In the genomic region with DNA sequence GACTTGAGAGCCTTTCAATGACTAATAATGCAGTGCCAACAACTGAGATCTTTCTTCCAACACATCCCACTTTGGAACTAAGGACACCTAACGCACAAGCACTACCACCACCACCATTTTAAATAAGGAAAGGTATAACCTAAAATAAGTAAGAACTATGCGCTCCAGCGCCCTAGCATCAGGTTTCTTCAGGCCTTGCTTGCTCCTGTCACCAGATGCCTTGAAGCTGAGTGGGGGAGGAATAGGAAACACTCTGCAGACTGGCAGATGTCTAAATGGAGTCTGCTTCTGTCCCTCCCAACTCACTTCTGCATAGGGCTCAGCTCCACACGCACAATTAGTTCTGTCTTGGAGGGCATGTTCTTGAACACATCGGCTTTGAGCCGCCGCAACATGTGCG, we compare ENCODE assay signal across 27 cellular contexts. TPM values are rescaled to one million over a fixed set of nuclear protein-coding genes. Genes with fewer than 3 reads are reported as not detected.
DNase-seq lines count a peak whose midpoint lies in the region; ATAC-seq and TF ChIP-seq lines count a peak whose summit lies in the region.
"Had no signal": no experiment of that assay in that cellular context is flagged by ENCODE, and none has a peak within 500 bp of the region (broad histone marks: within the 10 kb centered on the region; RNA-seq: fewer than 3 reads in every experiment).

No MANE protein-coding gene starts in this region.

- H3K4me3 ChIP-seq in breast epithelium (no peak overlapping the region), Karpas-422 (ENCODE audit: low read length) (no peak overlapping the region)
- H3K4me3 ChIP-seq: ascending aorta, esophagus squamous epithelium, heart right ventricle, lower lobe of right lung, right atrium auricular region, upper lobe of right lung had no signal

- H4K20me1 ChIP-seq in Karpas-422 (ENCODE audit: insufficient read depth, low read depth, low read length): peaks cover 18% of the 10 kb centered on the region; the same call in 1 of the 2 replicates

- DNase-seq in MCF 10A (ENCODE audit: unreplicated experiment) (no peak), breast epithelium (ENCODE audit: low spot score in 2 of 2) (no peak), Karpas-422 (peak; percentile 63), NCI-H2227 (lab: John Stamatoyannopoulos, UW; ENCODE audit: unreplicated experiment) (no peak)
- DNase-seq in stimulated activated effector memory CD8-positive, alpha-beta T cell treated with anti-CD3 and anti-CD28 coated beads, Interleukin-12 subunit alpha, Interleukin-12 subunit beta, amount 100 ng/mL, for 72 hours (ENCODE audit: low spot score in 2 of 2): no peak
- DNase-seq in activated CD4-positive, CD25-positive, alpha-beta regulatory T cell (lab: John Stamatoyannopoulos, UW): no peak
- DNase-seq: activated CD4-positive, alpha-beta T cell treated with anti-CD3 and anti-CD28 coated beads, Interleukin-2, amount 50 U/mL, for 48 hours; endodermal cell; esophagus squamous epithelium; foreskin melanocyte; heart right ventricle; lower lobe of right lung; NCI-H1694 treated with DMSO at 0.1 percent for 48 hours; NCI-H526; NK-92 treated with Interleukin-12 subunit alpha and Interleukin-12 subunit beta, amount 100 ng/mL, for 24 hours; SHP77; substantia nigra; T1000; upper lobe of right lung had no signal

- no peak overlapping the region for H3K4me3 Mint-ChIP-seq in MCF 10A (ENCODE audit: unreplicated experiment)
- H3K4me3 Mint-ChIP-seq in activated T-helper 17 cell treated with anti-CD3 and anti-CD28 coated beads, Interleukin-2, amount 50 U/mL, for 72 hours: no peak overlapping the region
- no peak overlapping the region for H3K4me3 Mint-ChIP-seq in stimulated activated effector memory CD8-positive, alpha-beta T cell treated with anti-CD3 and anti-CD28 coated beads, Interleukin-12 subunit alpha, Interleukin-12 subunit beta, amount 100 ng/mL, for 72 hours
- H3K4me3 Mint-ChIP-seq: activated naive CD8-positive, alpha-beta T cell; CD14-positive monocyte; dendritic cell treated with granulocyte-macrophage colony-stimulating factor and Interleukin-4, amounts not matched to agents 40 ng/mL and 50 ng/mL, for 4 days; endodermal cell; neural crest cell had no signal

- TF ChIP-seq CTCF in MCF 10A (IDR thresholded peaks at IDR 0.05; ENCODE audit: unreplicated experiment) (no peak), breast epithelium (IDR thresholded peaks at IDR 0.05) (no peak)

- H3K36me3 ChIP-seq in breast epithelium (peaks cover 36% of the 10 kb centered on the region), Karpas-422 (ENCODE audit: insufficient read depth, low read length) (peaks cover 73% of the 10 kb centered on the region)

- intact Hi-C loops in MCF 10A (cut with micrococcal nuclease) (no loop called here), breast epithelium (cut with DNase I; ENCODE audit: low total_unique reads) (no loop called here)

- H3K9ac ChIP-seq in Karpas-422 (ENCODE audit: low read length): no peak overlapping the region

- ATAC-seq in activated T-helper 17 cell treated with anti-CD3 and anti-CD28 coated beads, Interleukin-2, amount 50 U/mL, for 72 hours (replicated peaks): no peak
- no peak for ATAC-seq in stimulated activated effector memory CD8-positive, alpha-beta T cell treated with anti-CD3 and anti-CD28 coated beads, Interleukin-12 subunit alpha, Interleukin-12 subunit beta, amount 100 ng/mL, for 72 hours
- ATAC-seq: heart right ventricle, lower lobe of right lung, upper lobe of right lung had no signal

- H3K9me3 ChIP-seq in breast epithelium (no peaks in the 10 kb centered on the region), Karpas-422 (ENCODE audit: low read length) (no peaks in the 10 kb centered on the region)
- H3K9me3 ChIP-seq: ascending aorta, esophagus squamous epithelium, heart right ventricle, lower lobe of right lung, right atrium auricular region, upper lobe of right lung had no signal

- H3K4me1 Mint-ChIP-seq in MCF 10A (ENCODE audit: insufficient read depth, unreplicated experiment): peaks cover 4% of the 10 kb centered on the region
- H3K4me1 Mint-ChIP-seq in activated T-helper 17 cell treated with anti-CD3 and anti-CD28 coated beads, Interleukin-2, amount 50 U/mL, for 72 hours: peaks cover 20% of the 10 kb centered on the region
- no peaks in the 10 kb centered on the region for H3K4me1 Mint-ChIP-seq in stimulated activated effector memory CD8-positive, alpha-beta T cell treated with anti-CD3 and anti-CD28 coated beads, Interleukin-12 subunit alpha, Interleukin-12 subunit beta, amount 100 ng/mL, for 72 hours
- H3K4me1 Mint-ChIP-seq: CD14-positive monocyte, endodermal cell, neural crest cell had no signal

- no peaks in the 10 kb centered on the region for H3K27me3 Mint-ChIP-seq in MCF 10A (ENCODE audit: insufficient read depth, unreplicated experiment)
- H3K27me3 Mint-ChIP-seq in activated T-helper 17 cell treated with anti-CD3 and anti-CD28 coated beads, Interleukin-2, amount 50 U/mL, for 72 hours: no peaks in the 10 kb centered on the region
- H3K27me3 Mint-ChIP-seq: activated naive CD8-positive, alpha-beta T cell; dendritic cell treated with granulocyte-macrophage colony-stimulating factor and Interleukin-4, amounts not matched to agents 40 ng/mL and 50 ng/mL, for 4 days had no signal

- no peaks in the 10 kb centered on the region for H3K27me3 ChIP-seq in breast epithelium
- no peaks in the 10 kb centered on the region for H3K27me3 ChIP-seq in Karpas-422 (ENCODE audit: low read length)
- H3K27me3 ChIP-seq: ascending aorta, esophagus squamous epithelium, heart right ventricle, right atrium auricular region, upper lobe of right lung had no signal

- TSS peak; percentile 54 for BruUV-seq in MCF 10A (replicated peaks; lab: Mats Ljungman, UMichigan)

- H3K4me1 ChIP-seq in breast epithelium (no peaks in the 10 kb centered on the region), Karpas-422 (ENCODE audit: low read length) (peaks cover 20% of the 10 kb centered on the region)
- H3K4me1 ChIP-seq: ascending aorta, esophagus squamous epithelium, lower lobe of right lung, right atrium auricular region, upper lobe of right lung had no signal

- H3K27ac ChIP-seq in breast epithelium: no peak overlapping the region
- peak overlapping the region; percentile 38; the same call in 1 of the 2 replicates for H3K27ac ChIP-seq in Karpas-422 (ENCODE audit: low read length)
- H3K27ac ChIP-seq: ascending aorta, esophagus squamous epithelium, heart right ventricle, lower lobe of right lung, right atrium auricular region, upper lobe of right lung had no signal

- peaks cover 40% of the 10 kb centered on the region for H3K79me2 ChIP-seq in Karpas-422 (ENCODE audit: low read length)

- CTCF ChIA-PET in MCF 10A (lab: Yijun Ruan, JAX): interaction anchor here (1.3 to 1.8 kb wide), 3 partner anchors 9 to 34 kb away, joined by 4 to 6 read pairs (median 5); no protein-coding TSS in a partner anchor

- no peaks in the 10 kb centered on the region for H3K9me3 Mint-ChIP-seq in MCF 10A (ENCODE audit: unreplicated experiment)
- H3K9me3 Mint-ChIP-seq in activated T-helper 17 cell treated with anti-CD3 and anti-CD28 coated beads, Interleukin-2, amount 50 U/mL, for 72 hours: no peaks in the 10 kb centered on the region
- no peaks in the 10 kb centered on the region for H3K9me3 Mint-ChIP-seq in stimulated activated effector memory CD8-positive, alpha-beta T cell treated with anti-CD3 and anti-CD28 coated beads, Interleukin-12 subunit alpha, Interleukin-12 subunit beta, amount 100 ng/mL, for 72 hours
- H3K9me3 Mint-ChIP-seq: CD14-positive monocyte; dendritic cell treated with granulocyte-macrophage colony-stimulating factor and Interleukin-4, amounts not matched to agents 40 ng/mL and 50 ng/mL, for 4 days; endodermal cell; neural crest cell had no signal

- TF ChIP-seq POLR2A in breast epithelium (IDR thresholded peaks at IDR 0.05): no peak

- H3K27ac Mint-ChIP-seq in MCF 10A (ENCODE audit: low read depth, unreplicated experiment): peak overlapping the region; percentile 25
- peak overlapping the region; percentile 77 for H3K27ac Mint-ChIP-seq in activated T-helper 17 cell treated with anti-CD3 and anti-CD28 coated beads, Interleukin-2, amount 50 U/mL, for 72 hours
- H3K27ac Mint-ChIP-seq in stimulated activated effector memory CD8-positive, alpha-beta T cell treated with anti-CD3 and anti-CD28 coated beads, Interleukin-12 subunit alpha, Interleukin-12 subunit beta, amount 100 ng/mL, for 72 hours: peak overlapping the region; percentile 71
- H3K27ac Mint-ChIP-seq: dendritic cell treated with granulocyte-macrophage colony-stimulating factor and Interleukin-4, amounts not matched to agents 40 ng/mL and 50 ng/mL, for 4 days; endodermal cell had no signal

- POLR2A ChIA-PET in MCF 10A (lab: Yijun Ruan, JAX): no interaction called here

- H3K9me2 ChIP-seq in Karpas-422 (replicated peaks; ENCODE audit: insufficient read depth, low read length): no peaks in the 10 kb centered on the region

- H3K36me3 Mint-ChIP-seq in MCF 10A (ENCODE audit: insufficient read depth, unreplicated experiment): peaks cover 99% of the 10 kb centered on the region
- H3K36me3 Mint-ChIP-seq in activated T-helper 17 cell treated with anti-CD3 and anti-CD28 coated beads, Interleukin-2, amount 50 U/mL, for 72 hours (ENCODE audit: low read depth): peaks cover 99% of the 10 kb centered on the region
- peaks cover 100% of the 10 kb centered on the region for H3K36me3 Mint-ChIP-seq in stimulated activated effector memory CD8-positive, alpha-beta T cell treated with anti-CD3 and anti-CD28 coated beads, Interleukin-12 subunit alpha, Interleukin-12 subunit beta, amount 100 ng/mL, for 72 hours

- no peak overlapping the region for H2AFZ ChIP-seq in Karpas-422 (ENCODE audit: low read length)

- no peak overlapping the region for H3K4me2 ChIP-seq in Karpas-422 (ENCODE audit: low read depth, low read length, poor library complexity, severe bottlenecking)

RNA-seq across cellular contexts. Expression of a gene that starts 15.1 kb away (rescaled TPM):
- total RNA-seq in MCF 10A (2022): 135 and 151 TPM in 2 replicates
- total RNA-seq in breast epithelium: 100 to 1,000 TPM; 162 to 227 (median 203) TPM
- total RNA-seq in Karpas-422 (2014; rRNA removed; shearing (Covaris generic); ENCODE audit: low replicate concordance): 216 and 315 TPM in 2 replicates
- total RNA-seq in activated T-helper 17 cell treated with anti-CD3 and anti-CD28 coated beads, Interleukin-2, amount 50 U/mL, for 72 hours: 100 to 1,000 TPM; 267 to 285 TPM

RNA-seq across cellular contexts. Expression of a gene that starts 24.0 kb away (rescaled TPM):
- total RNA-seq in MCF 10A (2022): 97.1 and 108 TPM in 2 replicates
- 10 to 100 TPM; 30.6 to 37.6 (median 31.5) TPM for total RNA-seq in breast epithelium
- 66.2 and 85.7 TPM in 2 replicates for total RNA-seq in Karpas-422 (2014; rRNA removed; shearing (Covaris generic); ENCODE audit: low replicate concordance)
- 100 to 1,000 TPM in 1 of 2 donors, 10 to 100 TPM in 1; 61.6 to 133 TPM for total RNA-seq in activated T-helper 17 cell treated with anti-CD3 and anti-CD28 coated beads, Interleukin-2, amount 50 U/mL, for 72 hours

RNA-seq across cellular contexts. Expression of a gene that starts 36.2 kb away (rescaled TPM):
- 0.49 and 1.1 TPM in 2 replicates for total RNA-seq in MCF 10A (2022)
- 10 to 100 TPM in 2 of 3 donors, 1 to 10 TPM in 1; 7.2 to 22.4 (median 15.7) TPM for total RNA-seq in breast epithelium
- 8.2 and 14.5 TPM in 2 replicates for total RNA-seq in Karpas-422 (2014; rRNA removed; shearing (Covaris generic); ENCODE audit: low replicate concordance)
- total RNA-seq in activated T-helper 17 cell treated with anti-CD3 and anti-CD28 coated beads, Interleukin-2, amount 50 U/mL, for 72 hours: 10 to 100 TPM in 1 of 2 donors, 1 to 10 TPM in 1; 8.0 to 13.0 TPM

RNA-seq across cellular contexts. Expression of a gene that starts 43.7 kb away (rescaled TPM):
- total RNA-seq in MCF 10A (2022) (2.5 and 2.7 TPM in 2 replicates), breast epithelium (1 to 10 TPM in 2 of 3 donors, under 1 TPM in 1; 0.98 to 1.8 (median 1.8) TPM)
- 10.3 and 14.6 TPM in 2 replicates for total RNA-seq in Karpas-422 (2014; rRNA removed; shearing (Covaris generic); ENCODE audit: low replicate concordance)
- 1 to 10 TPM; 3.1 to 4.5 TPM for total RNA-seq in activated T-helper 17 cell treated with anti-CD3 and anti-CD28 coated beads, Interleukin-2, amount 50 U/mL, for 72 hours
- total RNA-seq: LHCN-M2, neural crest cell had no signal

RNA-seq across cellular contexts. Expression of a gene that starts 55.1 kb away (rescaled TPM):
- 0.30 and 2.5 TPM in 2 replicates for total RNA-seq in MCF 10A (2022)
- 1 to 10 TPM in 1 of 3 donors, under 1 TPM in 2; 0.59 to 2.4 (median 0.66) TPM for total RNA-seq in breast epithelium
- total RNA-seq in Karpas-422 (2014; rRNA removed; shearing (Covaris generic); ENCODE audit: low replicate concordance): 2.2 and 4.2 TPM in 2 replicates
- 1 to 10 TPM in 1 of 2 donors, under 1 TPM in 1; 0.78 to 2.6 TPM for total RNA-seq in activated T-helper 17 cell treated with anti-CD3 and anti-CD28 coated beads, Interleukin-2, amount 50 U/mL, for 72 hours
- total RNA-seq: LHCN-M2 had no signal

Comparison
In these comparisons a context has a peak if more than half of its experiments do, and no peak if none do; other contexts are left out.
1. H3K27ac Mint-ChIP-seq: peak in every context shown above with its lines; median percentile 77 in activated T-helper 17 cell treated with anti-CD3 and anti-CD28 coated beads, Interleukin-2, amount 50 U/mL, for 72 hours; 71 in stimulated activated effector memory CD8-positive, alpha-beta T cell treated with anti-CD3 and anti-CD28 coated beads, Interleukin-12 subunit alpha, Interleukin-12 subunit beta, amount 100 ng/mL, for 72 hours; 25 in MCF 10A.